In genomic region chr2:238427435-238428162, GRCh38 we compare ENCODE assay signal across 8 cellular contexts. TPM values are rescaled to one million over a fixed set of nuclear protein-coding genes. Genes with fewer than 3 reads are reported as not detected.
DNase-seq lines count a peak whose midpoint lies in the region; ATAC-seq, FAIRE-seq and TF ChIP-seq lines count a peak whose summit lies in the region.

No MANE protein-coding gene starts in this region.

- H3K4me1 ChIP-seq in GM23338 (ENCODE audit: insufficient read depth) (peaks cover 11% of the 10 kb centered on the region), SJCRH30 (peaks cover 25% of the 10 kb centered on the region), esophagus squamous epithelium (peaks cover 17 to 35% (median 20%) of the 10 kb centered on the region in 3 donors), pancreas (peaks cover 8 to 16% (median 14%) of the 10 kb centered on the region in 3 donors)

- H3K4me3 ChIP-seq in BJ (ENCODE audit: low read depth, low read length): peak overlapping the region; percentile 56
- peak overlapping the region; percentile 93 for H3K4me3 ChIP-seq in GM23338
- H3K4me3 ChIP-seq in SJCRH30: peak overlapping the region; percentile 95
- peak overlapping the region; percentile 52 to 97 (median 88) for H3K4me3 ChIP-seq in esophagus squamous epithelium
- peak overlapping the region; percentile 73 to 98 (median 91) for H3K4me3 ChIP-seq in pancreas

- FAIRE-seq in pancreas (lab: Jason Lieb, UNC): no peak

- peak overlapping the region; percentile 95 for H3K4me2 ChIP-seq in GM23338

- no peaks in the 10 kb centered on the region for H3F3A ChIP-seq in GM23338 (replicated peaks; ENCODE audit: low read depth)

- H3K27me3 ChIP-seq in BJ (ENCODE audit: control insufficient read depth, insufficient read depth, low read length) (no peaks in the 10 kb centered on the region), GM23338 (ENCODE audit: insufficient read depth) (no peaks in the 10 kb centered on the region), SJCRH30 (no peaks in the 10 kb centered on the region), esophagus squamous epithelium (no peaks in the 10 kb centered on the region), pancreas (no peaks in the 10 kb centered on the region)

- no peaks in the 10 kb centered on the region for H3K9me2 ChIP-seq in GM23338 (ENCODE audit: insufficient read depth)

- peaks cover 55% of the 10 kb centered on the region for H3K79me2 ChIP-seq in GM23338 (replicated peaks; ENCODE audit: insufficient read depth)

- intact Hi-C loops in esophagus squamous epithelium (cut with DNase I) (no loop called here), pancreas (cut with DNase I) (loop anchor here in 1 of 3 donors (10.0 kb wide), 1 partner anchor 53 kb away; no protein-coding TSS in a partner anchor)

- H3K36me3 ChIP-seq in BJ (ENCODE audit: control insufficient read depth, insufficient read depth, low read length) (peaks cover 2% of the 10 kb centered on the region), GM23338 (ENCODE audit: insufficient read depth) (0 out of 2 replicates have a peak, but pooled peaks cover 7% of the 10 kb centered on the region), SJCRH30 (no peaks in the 10 kb centered on the region; the same call in 1 of the 2 replicates), esophagus squamous epithelium (peaks cover 0 to 12% (median 0%) of the 10 kb centered on the region in 3 donors), pancreas (no peaks in the 10 kb centered on the region)

- no peaks in the 10 kb centered on the region for H3K27me3 Mint-ChIP-seq in GM23338 (ENCODE audit: insufficient read depth, low read depth, poor library complexity)

- 9 to 14% methylated on average over 8 to 16 of the region's 20 CpGs for WGBS in esophagus squamous epithelium, 2 donors
- WGBS in pancreas, 2 donors: 6 to 8% methylated on average over 18 to 20 of the region's 20 CpGs

- CTCF ChIA-PET in BJ (lab: Yijun Ruan, JAX): interaction anchor here (0.6 to 1.5 kb wide), 4 partner anchors 9 to 86 kb away, joined by 3 to 9 read pairs (median 3); no protein-coding TSS in a partner anchor

- H3K27ac ChIP-seq in GM23338 (ENCODE audit: low read depth): 0 out of 2 replicates have a peak overlapping the region, but pooled peaks have one; percentile 50
- H3K27ac ChIP-seq in SJCRH30: peak overlapping the region; percentile 87
- H3K27ac ChIP-seq in esophagus squamous epithelium: peak overlapping the region; percentile 90 to 97 (median 94)
- peak overlapping the region; percentile 77 to 87 (median 83) for H3K27ac ChIP-seq in pancreas

- peaks cover 24% of the 10 kb centered on the region for H3K36me3 Mint-ChIP-seq in GM23338 (ENCODE audit: low read depth)

- ATAC-seq in GM23338 (peak; percentile 3), pancreas (peak in 3 of 4 donors; percentile 10 to 27 (median 17))

- H3K9me3 ChIP-seq in SJCRH30 (replicated peaks): no peaks in the 10 kb centered on the region
- H3K9me3 ChIP-seq in esophagus squamous epithelium: no peaks in the 10 kb centered on the region
- H3K9me3 ChIP-seq in pancreas: no peaks in the 10 kb centered on the region

- no peak for DNase-seq in BJ (ENCODE audit: low read depth)
- DNase-seq in GM23338 (ENCODE audit: low spot score): no peak
- DNase-seq in SJCRH30: no peak
- DNase-seq in esophagus squamous epithelium (lab: John Stamatoyannopoulos, UW): no peak
- DNase-seq in pancreas: no peak
- no peak for DNase-seq in dedifferentiated amniotic fluid mesenchymal stem cell (ENCODE audit: extremely low spot score)
- no peak for DNase-seq in NCI-H128 (lab: John Stamatoyannopoulos, UW; ENCODE audit: unreplicated experiment)
- DNase-seq in NCI-H526 (lab: John Stamatoyannopoulos, UW): no peak

- H4K20me1 ChIP-seq in GM23338 (replicated peaks; ENCODE audit: insufficient read depth): peaks cover 10% of the 10 kb centered on the region; the same call in 1 of the 2 replicates

- H2AFZ ChIP-seq in GM23338: peak overlapping the region; percentile 76; the same call in 1 of the 2 replicates

- no peak for TF ChIP-seq POLR2A in esophagus squamous epithelium (IDR thresholded peaks at IDR 0.05)

- H3K27ac Mint-ChIP-seq in GM23338: peak overlapping the region; percentile 75

- POLR2A ChIA-PET in BJ (lab: Charles Lee): no interaction called here

- H3K4me1 Mint-ChIP-seq in GM23338: peaks cover 10% of the 10 kb centered on the region

- TF ChIP-seq CTCF in BJ (IDR thresholded peaks at IDR 0.05; ENCODE audit: insufficient read depth, low read depth, low read length) (no peak), GM23338 (conservative IDR thresholded peaks at IDR 0.05; ENCODE audit: low read depth in 2 of 2) (no peak), esophagus squamous epithelium (IDR thresholded peaks at IDR 0.05) (no peak), pancreas (IDR thresholded peaks at IDR 0.05) (no peak)

- peak overlapping the region; percentile 94 for H3K4me3 Mint-ChIP-seq in GM23338

- peaks cover 14% of the 10 kb centered on the region for H3K9me3 Mint-ChIP-seq in GM23338

TF ChIP-seq in GM23338, 12 proteins besides CTCF, POLR2A, EP300 and RAD21 (continues in another document):
- TF ChIP-seq CREB1 (CRISPR knock-in tag; IDR thresholded peaks at IDR 0.05; ENCODE audit: low read depth): no peak
- no peak for TF ChIP-seq ZNF331 (CRISPR knock-in tag; IDR thresholded peaks at IDR 0.05; ENCODE audit: low read depth)
- TF ChIP-seq POLR2AphosphoS5 (IDR thresholded peaks at IDR 0.05; ENCODE audit: low read depth): no peak
- TF ChIP-seq ETS1 (IDR thresholded peaks at IDR 0.05): no peak
- no peak for TF ChIP-seq EZH2phosphoT487 (IDR thresholded peaks at IDR 0.05; ENCODE audit: unreplicated experiment)
- TF ChIP-seq JUNB (IDR thresholded peaks at IDR 0.05; ENCODE audit: unreplicated experiment): no peak
- TF ChIP-seq EZH2 (IDR thresholded peaks at IDR 0.05; ENCODE audit: low read depth, unreplicated experiment): no peak
- no peak for TF ChIP-seq STAT1 (IDR thresholded peaks at IDR 0.05; ENCODE audit: unreplicated experiment)
- no peak for TF ChIP-seq NANOG (IDR thresholded peaks at IDR 0.05; ENCODE audit: borderline replicate concordance)

RNA-seq across cellular contexts. Expression of gene ASB1, which starts 0.9 kb away (rescaled TPM):
- polyA plus RNA-seq in BJ (2011; rRNA removed) (24.9 and 33.4 TPM in 2 replicates), GM23338 (2016; fragmentation: Nextera tagmentation; extraction: Ambion mirVana) (21.5 and 23.8 TPM in 2 replicates), pancreas (10 to 100 TPM; 14.6 to 25.1 TPM)
- polyA minus RNA-seq in BJ (2011; rRNA and poly(A)+ RNA removed): 26.3 and 33.3 TPM in 2 replicates
- total RNA-seq in GM23338 (2014; rRNA removed; shearing (Covaris generic)): 18.9 and 23.9 TPM in 2 replicates
- 43.8 and 46.9 TPM in 2 replicates for total RNA-seq in SJCRH30 (2014; rRNA removed; shearing (Covaris generic))
- total RNA-seq in esophagus squamous epithelium (10 to 100 TPM in 1 of 4 donors, 1 to 10 TPM in 3; 3.9 to 17.7 (median 8.9) TPM), pancreas (10 to 100 TPM; 11.3 to 15.3 (median 12.9) TPM)
